ENCODE assay signal across 8 cellular contexts in the genomic region with DNA sequence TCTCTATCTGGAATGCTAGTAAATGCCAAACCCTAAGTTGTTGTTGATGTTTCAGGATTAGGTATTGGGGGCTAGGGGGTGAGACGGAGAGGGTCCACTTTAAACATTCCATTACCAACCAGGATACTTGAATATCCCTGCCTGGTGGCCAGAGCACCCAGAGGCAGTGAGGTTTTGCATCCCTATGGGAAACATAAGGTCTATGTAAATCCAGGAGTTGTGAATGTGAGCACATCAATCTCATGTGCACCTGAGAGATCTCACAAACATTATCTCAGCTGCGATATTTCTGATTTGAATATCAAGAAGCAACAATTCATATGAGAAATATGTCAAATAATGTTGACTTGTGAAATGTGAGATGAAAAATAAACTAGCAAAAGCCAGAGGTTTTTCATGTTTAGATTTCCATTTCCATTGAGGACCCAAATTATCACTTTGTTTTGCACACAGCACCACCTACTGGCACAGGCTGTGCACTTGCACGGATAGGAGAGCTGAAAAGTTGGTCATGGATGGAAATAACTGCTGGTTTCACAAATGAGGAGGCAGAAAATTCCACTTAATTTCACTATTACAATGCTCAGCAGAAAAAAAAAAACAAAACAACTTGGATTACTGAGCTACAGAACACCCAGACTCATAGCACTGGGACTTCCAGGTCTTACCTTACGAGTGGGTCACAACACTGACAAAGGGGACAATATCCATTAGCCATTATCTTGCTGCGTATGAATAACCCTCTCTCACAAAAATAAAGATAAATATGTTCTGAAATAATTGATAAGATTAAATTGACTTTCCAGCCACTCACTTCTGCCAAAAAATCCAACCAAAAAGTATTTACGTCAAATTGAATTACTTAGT.
DNase-seq lines count a peak whose midpoint lies in the region; ATAC-seq, FAIRE-seq and TF ChIP-seq lines count a peak whose summit lies in the region.

No MANE protein-coding gene starts in this region.

- intact Hi-C loops in sciatic nerve (cut with DNase I), result loop anchor here (5.0 kb wide), 1 partner anchor 552 kb away; no protein-coding TSS in a partner anchor

- no peaks in the 10 kb centered on the region for H3K36me3 ChIP-seq in right atrium auricular region

- peak; percentile 50 for DNase-seq in SIG-M5 treated with dmso at 0.1 percent for 504 hours (lab: John Stamatoyannopoulos, UW; ENCODE audit: unreplicated experiment)
- DNase-seq in SIG-M5 (lab: John Stamatoyannopoulos, UW), result no peak
- peak in 56 of 76 experiments; percentile 4 to 74 (median 38) for DNase-seq in HUDEP-2 (lab: John Stamatoyannopoulos, UW; ENCODE audit: unreplicated experiment in 76 of 76)
- peak; percentile 64 for DNase-seq in RCC 7860 (ENCODE audit: low spot score)
- DNase-seq in amniotic stem cell (lab: John Stamatoyannopoulos, UW), result peak; percentile 66
- DNase-seq in right atrium auricular region (ENCODE audit: low spot score), result peak; percentile 77
- peak; percentile 89 for DNase-seq in sciatic nerve (ENCODE audit: low spot score)

- peaks cover 0 to 10% of the 10 kb centered on the region in 2 donors for H3K4me1 ChIP-seq in right atrium auricular region

- H3K27me3 ChIP-seq in right atrium auricular region, result no peaks in the 10 kb centered on the region

- no peak overlapping the region for H3K27ac ChIP-seq in right atrium auricular region

- H3K4me3 ChIP-seq in right atrium auricular region, result no peak overlapping the region

- ATAC-seq in sciatic nerve (peak; percentile 75), HG02763 (IDR thresholded peaks at IDR 0.05; ENCODE audit: unreplicated experiment) (no peak)

- TF ChIP-seq CTCF in right atrium auricular region (IDR thresholded peaks at IDR 0.05), result peak; percentile 82 to 95

- FAIRE-seq in RCC 7860 (lab: Jason Lieb, UNC), result peak; percentile 82

- H3K9me3 ChIP-seq in right atrium auricular region, result no peaks in the 10 kb centered on the region
